ENCODE assay signal across 28 cellular contexts in the genomic region with DNA sequence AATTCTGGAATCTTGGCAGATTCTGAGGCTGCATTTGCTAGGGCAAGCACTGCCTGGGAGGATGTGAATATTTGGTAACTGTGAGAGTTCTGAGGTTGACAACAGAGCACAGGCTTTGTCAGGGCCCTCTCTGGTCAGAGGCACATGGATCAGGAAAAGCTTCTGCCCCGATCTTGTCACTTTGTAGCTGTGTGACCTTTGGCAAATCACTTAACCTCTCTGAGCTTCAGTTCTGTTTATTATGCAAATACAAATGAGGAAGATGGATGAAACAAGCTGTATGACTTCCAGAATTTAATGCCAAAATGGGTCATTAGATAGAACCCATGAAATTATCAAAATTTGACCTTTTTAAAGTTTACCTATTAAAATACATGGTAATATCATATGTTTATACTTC.
"Had no signal": no experiment of that assay in that cellular context is flagged by ENCODE, and none has a peak within 500 bp of the region (broad histone marks: within the 10 kb centered on the region; RNA-seq: fewer than 3 reads in every experiment).

No MANE protein-coding gene starts in this region.

- H3K9me3 ChIP-seq: colonic mucosa, esophagus muscularis mucosa, esophagus squamous epithelium, gastrocnemius medialis, gastroesophageal sphincter, heart left ventricle, heart right ventricle had no signal

- H3K4me1 ChIP-seq: colonic mucosa, esophagus muscularis mucosa, esophagus squamous epithelium, foreskin keratinocyte, gastrocnemius medialis, gastroesophageal sphincter, heart left ventricle, heart right ventricle had no signal

- H3K27ac ChIP-seq: colonic mucosa, coronary artery, dorsolateral prefrontal cortex, epithelial cell of prostate, esophagus muscularis mucosa, esophagus squamous epithelium, foreskin keratinocyte, gastrocnemius medialis, gastroesophageal sphincter, heart left ventricle, heart right ventricle had no signal

- H3K27me3 ChIP-seq: colonic mucosa, foreskin keratinocyte had no signal

- H3K36me3 ChIP-seq: colonic mucosa, esophagus muscularis mucosa, esophagus squamous epithelium, gastrocnemius medialis, gastroesophageal sphincter, heart left ventricle, heart right ventricle had no signal

- H3K4me3 ChIP-seq: colonic mucosa, coronary artery, dorsolateral prefrontal cortex, esophagus muscularis mucosa, esophagus squamous epithelium, gastrocnemius medialis, gastroesophageal sphincter, heart left ventricle, heart right ventricle had no signal

- FAIRE-seq: colon, endometrium, endothelial cell of umbilical vein, frontal cortex had no signal

- ATAC-seq: effector memory CD8-positive, alpha-beta T cell; esophagus mucosa; foreskin keratinocyte; gastrocnemius medialis; gastroesophageal sphincter; heart left ventricle; heart right ventricle had no signal

- DNase-seq: colonic mucosa; cortex of kidney; dermis blood vessel endothelial cell; dorsolateral prefrontal cortex; effector CD4-positive, alpha-beta T cell; effector CD8-positive, alpha-beta T cell; effector memory CD4-positive, alpha-beta T cell; effector memory CD8-positive, alpha-beta T cell; endodermal cell; erythroblast; esophagus squamous epithelium; foreskin fibroblast; foreskin keratinocyte; foreskin melanocyte; gastrocnemius medialis; glutamatergic neuron; head of caudate nucleus; heart left ventricle; heart right ventricle had no signal
